ENCODE assay signal across 32 cellular contexts in genomic region chr2:194723446-194723845, GRCh38.
"Had no signal": no experiment of that assay in that cellular context is flagged by ENCODE, and none has a peak within 500 bp of the region (broad histone marks: within the 10 kb centered on the region; RNA-seq: fewer than 3 reads in every experiment).

No MANE protein-coding gene starts in this region.

- H3K27me3 Mint-ChIP-seq: activated naive CD8-positive, alpha-beta T cell treated with anti-CD3 and anti-CD28 coated beads for 36 hours; naive B cell; stimulated activated naive B cell treated with anti-CD40 and anti-IgM and Interleukin-4, amounts not matched to agents 10 μg/mL and 1 μg/mL and 100 μg/mL, for 72 hours had no signal

- H3K9me3 Mint-ChIP-seq: activated naive CD4-positive, alpha-beta T cell treated with anti-CD3 and anti-CD28 coated beads for 36 hours; activated naive CD8-positive, alpha-beta T cell treated with anti-CD3 and anti-CD28 coated beads for 36 hours; activated T-helper 1 cell treated with anti-CD3 and anti-CD28 coated beads, Interleukin-12 subunit alpha, Interleukin-12 subunit beta, Interleukin-2, Interleukin-4 antibody, amounts not matched to agents 30 ng/mL and 10 ng/mL and 1 ng/mL, durations not matched to agents 14 hours and 24 hours and 36 hours; neural crest cell; stimulated activated naive B cell treated with anti-CD40 and anti-IgM and Interleukin-4, amounts not matched to agents 10 μg/mL and 1 μg/mL and 100 μg/mL, for 72 hours had no signal

- H3K27ac Mint-ChIP-seq: activated naive CD4-positive, alpha-beta T cell treated with anti-CD3 and anti-CD28 coated beads for 36 hours; activated naive CD8-positive, alpha-beta T cell treated with anti-CD3 and anti-CD28 coated beads for 36 hours; activated T-helper 1 cell treated with anti-CD3 and anti-CD28 coated beads, Interleukin-12 subunit alpha, Interleukin-12 subunit beta, Interleukin-2, Interleukin-4 antibody, amounts not matched to agents 30 ng/mL and 10 ng/mL and 1 ng/mL, durations not matched to agents 14 hours and 24 hours and 36 hours; naive B cell; stimulated activated naive B cell treated with anti-CD40 and anti-IgM and Interleukin-4, amounts not matched to agents 10 μg/mL and 1 μg/mL and 100 μg/mL, for 72 hours had no signal

- H3K4me1 Mint-ChIP-seq: activated naive CD8-positive, alpha-beta T cell treated with anti-CD3 and anti-CD28 coated beads for 36 hours; naive B cell; neural crest cell; stimulated activated naive B cell treated with anti-CD40 and anti-IgM and Interleukin-4, amounts not matched to agents 10 μg/mL and 1 μg/mL and 100 μg/mL, for 72 hours had no signal

- H3K36me3 Mint-ChIP-seq: activated naive CD8-positive, alpha-beta T cell treated with anti-CD3 and anti-CD28 coated beads for 36 hours; naive B cell; stimulated activated naive B cell treated with anti-CD40 and anti-IgM and Interleukin-4, amounts not matched to agents 10 μg/mL and 1 μg/mL and 100 μg/mL, for 72 hours had no signal

- H3K4me3 Mint-ChIP-seq: activated naive CD4-positive, alpha-beta T cell treated with anti-CD3 and anti-CD28 coated beads for 36 hours; activated naive CD8-positive, alpha-beta T cell treated with anti-CD3 and anti-CD28 coated beads for 36 hours; activated T-helper 1 cell treated with anti-CD3 and anti-CD28 coated beads, Interleukin-12 subunit alpha, Interleukin-12 subunit beta, Interleukin-2, Interleukin-4 antibody, amounts not matched to agents 30 ng/mL and 10 ng/mL and 1 ng/mL, durations not matched to agents 14 hours and 24 hours and 36 hours; naive B cell; neural crest cell; stimulated activated naive B cell treated with anti-CD40 and anti-IgM and Interleukin-4, amounts not matched to agents 10 μg/mL and 1 μg/mL and 100 μg/mL, for 72 hours had no signal

- DNase-seq: activated CD4-positive, alpha-beta T cell treated with anti-CD3 and anti-CD28 coated beads for 48 hours; activated CD4-positive, alpha-beta T cell treated with anti-CD3 and anti-CD28 coated beads, Interleukin-2, amount 50 U/mL, for 48 hours; activated CD8-positive, alpha-beta memory T cell treated with anti-CD3 and anti-CD28 coated beads for 24 hours; activated effector memory CD4-positive, alpha-beta T cell treated with anti-CD3 and anti-CD28 coated beads, Interleukin-2, amount 50 U/mL, for 16 hours; activated naive CD4-positive, alpha-beta T cell treated with anti-CD3 and anti-CD28 coated beads for 36 hours; activated naive CD8-positive, alpha-beta T cell treated with anti-CD3 and anti-CD28 coated beads for 36 hours; adrenal gland; aorta; body of pancreas; cerebellar nuclear complex; colonic mucosa; effector CD8-positive, alpha-beta T cell; esophagus squamous epithelium; foreskin melanocyte; heart right ventricle; left lung; lower lobe of right lung; mesenchymal stem cell; mucosa of descending colon; naive B cell; nucleus accumbens; pancreas; psoas muscle; sigmoid colon; stimulated activated CD4-positive, alpha-beta T cell treated with anti-CD3 and anti-CD28 coated beads, Interleukin-15, amount 100 ng/mL, for 24 hours; stimulated activated CD4-positive, alpha-beta T cell treated with anti-CD3 and anti-CD28 coated beads, Interleukin-2, amount 100 ng/mL, for 24 hours; stimulated activated naive B cell treated with anti-CD40 and anti-IgM and Interleukin-4, amounts not matched to agents 10 μg/mL and 1 μg/mL and 100 μg/mL, for 72 hours; stomach; tibial artery; upper lobe of right lung had no signal
